Comparison of ENCODE assay signal across 23 cellular contexts in the genomic region with DNA sequence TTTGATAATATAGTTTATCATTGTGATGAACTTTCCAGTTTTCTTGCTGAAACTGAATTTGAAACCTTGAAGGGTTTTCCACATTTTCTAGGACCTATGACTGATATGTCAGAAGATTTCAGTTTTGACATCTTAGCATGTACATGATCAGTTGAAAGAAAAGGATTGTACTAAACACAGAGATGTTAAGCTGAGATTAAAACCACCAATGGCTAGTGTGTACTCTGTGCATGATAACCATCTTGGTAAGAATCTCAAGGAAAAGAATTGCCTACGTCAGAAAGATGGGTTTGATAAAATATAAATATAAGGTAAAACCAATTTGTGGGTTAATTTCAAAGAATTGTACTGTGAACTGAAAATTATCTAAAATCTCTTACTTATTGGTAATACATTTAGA.
DNase-seq lines count a peak whose midpoint lies in the region; ATAC-seq and TF ChIP-seq lines count a peak whose summit lies in the region.
"Had no signal": no experiment of that assay in that cellular context is flagged by ENCODE, and none has a peak within 500 bp of the region (broad histone marks: within the 10 kb centered on the region; RNA-seq: fewer than 3 reads in every experiment).

No MANE protein-coding gene starts in this region.

- H3K4me1 Mint-ChIP-seq in activated T-helper 2 cell treated with anti-CD3 and anti-CD28 coated beads, Interferon-gamma antibody, Interleukin-2, Interleukin-4, amounts not matched to agents 10 μg/mL and 5 μg/mL and 100 μg/mL, durations not matched to agents 14 hours and 24 hours and 36 hours (ENCODE audit: low read depth) = peaks cover 40% of the 10 kb centered on the region
- H3K4me1 Mint-ChIP-seq: CD14-positive monocyte; CD8-positive, alpha-beta memory T cell had no signal

- H3K27ac ChIP-seq in mammary epithelial cell (ENCODE audit: insufficient read depth, low read depth, low read length) (no peak overlapping the region), breast epithelium (no peak overlapping the region), mesenchymal stem cell (ENCODE audit: low read length, poor library complexity, severe bottlenecking) (no peak overlapping the region)
- H3K27ac ChIP-seq: A549; BLaER1 treated with 17β-estradiol and CSF1 and Interleukin-3, amounts not matched to agents 10 nM and 100 nM had no signal

- intact Hi-C loops in mammary epithelial cell (cut with micrococcal nuclease) = no loop called here
- intact Hi-C loops in breast epithelium (cut with DNase I; ENCODE audit: low total_unique reads) = no loop called here
- intact Hi-C loops in activated T-helper 2 cell treated with anti-CD3 and anti-CD28 coated beads, Interferon-gamma antibody, Interleukin-2, Interleukin-4, amounts not matched to agents 10 μg/mL and 5 μg/mL and 100 μg/mL, durations not matched to agents 14 hours and 24 hours and 36 hours (cut with micrococcal nuclease) = loop anchor here (1.0 to 10.0 kb wide), 15 partner anchors 31 to 956 kb away; no protein-coding TSS in a partner anchor

- no peak overlapping the region for H2BK12ac ChIP-seq in mesenchymal stem cell (ENCODE audit: low read length in 2 of 2)

- no peak for TF ChIP-seq CTCF in mammary epithelial cell (conservative IDR thresholded peaks at IDR 0.05 in 1 of 2, IDR thresholded peaks at IDR 0.05 in 1 of 2; ENCODE audit: extremely low read depth in 1 of 2, insufficient read depth in 1 of 2, low read depth in 1 of 2, low read length in 2 of 2)
- no peak for TF ChIP-seq CTCF in breast epithelium (IDR thresholded peaks at IDR 0.05)

- H2BK15ac ChIP-seq in mesenchymal stem cell (ENCODE audit: low read depth, poor library complexity, severe bottlenecking) = no peak overlapping the region

- H2AFZ ChIP-seq in mammary epithelial cell (ENCODE audit: low read depth, low read length) = no peak overlapping the region
- H2AFZ ChIP-seq in mesenchymal stem cell (ENCODE audit: low read depth, low read length) = no peak overlapping the region

- no peaks in the 10 kb centered on the region for H3K79me2 ChIP-seq in mammary epithelial cell (ENCODE audit: insufficient read depth, low read length)

- peaks cover 6% of the 10 kb centered on the region for H3K36me3 Mint-ChIP-seq in activated T-helper 2 cell treated with anti-CD3 and anti-CD28 coated beads, Interferon-gamma antibody, Interleukin-2, Interleukin-4, amounts not matched to agents 10 μg/mL and 5 μg/mL and 100 μg/mL, durations not matched to agents 14 hours and 24 hours and 36 hours (ENCODE audit: low read depth)
- H3K36me3 Mint-ChIP-seq: CD14-positive monocyte; CD8-positive, alpha-beta memory T cell had no signal

- no peak overlapping the region for H2BK120ac ChIP-seq in mesenchymal stem cell (ENCODE audit: low read depth, low read length)

- CTCF ChIA-PET in mammary epithelial cell (lab: Charles Lee; ENCODE audit: low non-redundant PET) = no interaction called here

- H3K14ac ChIP-seq in mesenchymal stem cell (ENCODE audit: low read length in 2 of 2) = no peak overlapping the region

- in situ Hi-C loops in mammary epithelial cell (cut with MboI; ENCODE audit: low sequenced_read_pairs in 2 of 2) = no loop called here

- no peak overlapping the region for H3K4ac ChIP-seq in mesenchymal stem cell (ENCODE audit: low read depth in 1 of 2, low read length in 2 of 2)

- H2BK5ac ChIP-seq in mesenchymal stem cell (ENCODE audit: low read depth, low read length, poor library complexity, severe bottlenecking) = no peak overlapping the region

- DNase-seq in activated CD4-positive, CD25-positive, alpha-beta regulatory T cell treated with anti-CD3 and anti-CD28 coated beads, Interleukin-2, amount 50 U/mL, for 72 hours = no peak
- DNase-seq in mammary epithelial cell (no peak), breast epithelium (ENCODE audit: low spot score in 2 of 2) (no peak), mesenchymal stem cell (no peak)
- DNase-seq in activated T-helper 2 cell treated with anti-CD3 and anti-CD28 coated beads, Interferon-gamma antibody, Interleukin-2, Interleukin-4, amounts not matched to agents 10 μg/mL and 5 μg/mL and 100 μg/mL, durations not matched to agents 14 hours and 24 hours and 36 hours (ENCODE audit: low spot score) = no peak
- no peak for DNase-seq in activated CD4-positive, alpha-beta T cell treated with anti-CD3 and anti-CD28 coated beads, Interleukin-2, amount 50 U/mL, for 1 hour
- no peak for DNase-seq in stimulated activated CD4-positive, alpha-beta T cell treated with anti-CD3 and anti-CD28 coated beads, Interleukin-4, amount 100 ng/mL, for 24 hours
- DNase-seq: 8988T; ACHN; AML-193; BE2C; CD4-positive, alpha-beta T cell; CD8-positive, alpha-beta memory T cell; DMS 273 treated with DMSO at 0.1 percent for 48 hours; DMS79; GF-D8; GOT3; HFFc6 had no signal

- H3K4me3 ChIP-seq in mammary epithelial cell (replicated peaks in 1 of 3; ENCODE audit: insufficient read depth in 1 of 3, low read depth in 2 of 3, low read length in 3 of 3) (no peak overlapping the region), breast epithelium (no peak overlapping the region), mesenchymal stem cell (ENCODE audit: insufficient read depth in 1 of 2, low read depth in 1 of 2, low read length in 2 of 2) (no peak overlapping the region)
- H3K4me3 ChIP-seq: A549; BLaER1 treated with 17β-estradiol and CSF1 and Interleukin-3, amounts not matched to agents 10 nM and 100 nM; HAP-1 had no signal

- ATAC-seq in activated CD4-positive, CD25-positive, alpha-beta regulatory T cell treated with anti-CD3 and anti-CD28 coated beads, Interleukin-2, amount 50 U/mL, for 24 hours = peak; percentile 44 to 46
- ATAC-seq: A549 had no signal

- H3K18ac ChIP-seq in mesenchymal stem cell (ENCODE audit: low read depth in 1 of 2, low read length in 2 of 2) = no peak overlapping the region

- H4K20me1 ChIP-seq in mammary epithelial cell (ENCODE audit: insufficient read depth, low read length) = no peaks in the 10 kb centered on the region
- H4K20me1 ChIP-seq: BLaER1 treated with 17β-estradiol and CSF1 and Interleukin-3, amounts not matched to agents 10 nM and 100 nM had no signal

- TF ChIP-seq POLR2A in breast epithelium (IDR thresholded peaks at IDR 0.05) = no peak

- H3K4me1 ChIP-seq in mammary epithelial cell (ENCODE audit: insufficient read depth, low read length) (peaks cover 14% of the 10 kb centered on the region), breast epithelium (no peaks in the 10 kb centered on the region), mesenchymal stem cell (ENCODE audit: control insufficient read depth, insufficient read depth, low read depth, low read length) (no peaks in the 10 kb centered on the region)
- H3K4me1 ChIP-seq: A549; BE2C; BLaER1 treated with 17β-estradiol and CSF1 and Interleukin-3, amounts not matched to agents 10 nM and 100 nM; HAP-1 had no signal

- no peak overlapping the region for H4K91ac ChIP-seq in mesenchymal stem cell (ENCODE audit: low read length)

- H3K4me2 ChIP-seq in mammary epithelial cell (ENCODE audit: insufficient read depth, low read depth, low read length) (peak overlapping the region; percentile 63), mesenchymal stem cell (ENCODE audit: low read length, poor library complexity, severe bottlenecking) (no peak overlapping the region)
- H3K4me2 ChIP-seq: A549; BLaER1 treated with 17β-estradiol and CSF1 and Interleukin-3, amounts not matched to agents 10 nM and 100 nM had no signal

- dilution Hi-C loops in mammary epithelial cell (cut with HindIII; ENCODE audit: low sequenced_read_pairs) = no loop called here

- no peak overlapping the region for H3K23ac ChIP-seq in mesenchymal stem cell (ENCODE audit: low read length in 2 of 2)

- H3K9me3 Mint-ChIP-seq in activated T-helper 2 cell treated with anti-CD3 and anti-CD28 coated beads, Interferon-gamma antibody, Interleukin-2, Interleukin-4, amounts not matched to agents 10 μg/mL and 5 μg/mL and 100 μg/mL, durations not matched to agents 14 hours and 24 hours and 36 hours = peaks cover 4% of the 10 kb centered on the region
- H3K9me3 Mint-ChIP-seq: CD4-positive, alpha-beta T cell; CD8-positive, alpha-beta memory T cell had no signal

- H3K9me3 ChIP-seq in mammary epithelial cell (replicated peaks; ENCODE audit: insufficient read depth, low read length) (no peaks in the 10 kb centered on the region), breast epithelium (no peaks in the 10 kb centered on the region), mesenchymal stem cell (ENCODE audit: control insufficient read depth, low read length) (no peaks in the 10 kb centered on the region)
- H3K9me3 ChIP-seq: A549; BE2C; BLaER1 treated with 17β-estradiol and CSF1 and Interleukin-3, amounts not matched to agents 10 nM and 100 nM; HAP-1 had no signal

- H3K9ac ChIP-seq in mammary epithelial cell (ENCODE audit: insufficient read depth, low read length) (no peak overlapping the region), mesenchymal stem cell (ENCODE audit: low read length) (no peak overlapping the region)
- H3K9ac ChIP-seq: BLaER1 treated with 17β-estradiol and CSF1 and Interleukin-3, amounts not matched to agents 10 nM and 100 nM had no signal

- no peak overlapping the region for H2AK5ac ChIP-seq in mesenchymal stem cell (ENCODE audit: low read length, severe bottlenecking)

- H3K27me3 Mint-ChIP-seq in activated T-helper 2 cell treated with anti-CD3 and anti-CD28 coated beads, Interferon-gamma antibody, Interleukin-2, Interleukin-4, amounts not matched to agents 10 μg/mL and 5 μg/mL and 100 μg/mL, durations not matched to agents 14 hours and 24 hours and 36 hours (ENCODE audit: low read depth) = no peaks in the 10 kb centered on the region
- H3K27me3 Mint-ChIP-seq: CD4-positive, alpha-beta T cell had no signal

- no peaks in the 10 kb centered on the region for H3K27me3 ChIP-seq in mammary epithelial cell (ENCODE audit: insufficient read depth, low read length)
- no peaks in the 10 kb centered on the region for H3K27me3 ChIP-seq in breast epithelium
- no peaks in the 10 kb centered on the region for H3K27me3 ChIP-seq in mesenchymal stem cell (ENCODE audit: control insufficient read depth in 1 of 2, insufficient read depth in 1 of 2, low read length in 2 of 2)
- H3K27me3 ChIP-seq: BE2C; BLaER1 treated with 17β-estradiol and CSF1 and Interleukin-3, amounts not matched to agents 10 nM and 100 nM had no signal

- H3K79me1 ChIP-seq in mesenchymal stem cell (replicated peaks; ENCODE audit: low read length, poor library complexity, severe bottlenecking) = no peaks in the 10 kb centered on the region

- no peak overlapping the region for H4K8ac ChIP-seq in mesenchymal stem cell (ENCODE audit: low read length)

- H3K4me3 Mint-ChIP-seq in activated T-helper 2 cell treated with anti-CD3 and anti-CD28 coated beads, Interferon-gamma antibody, Interleukin-2, Interleukin-4, amounts not matched to agents 10 μg/mL and 5 μg/mL and 100 μg/mL, durations not matched to agents 14 hours and 24 hours and 36 hours (ENCODE audit: low read depth) = no peak overlapping the region
- H3K4me3 Mint-ChIP-seq: CD14-positive monocyte; CD4-positive, alpha-beta T cell; CD8-positive, alpha-beta memory T cell; HFFc6 had no signal

- BruUV-seq in mammary epithelial cell (replicated peaks; lab: Mats Ljungman, UMichigan) = no TSS peak

- WGBS in mammary epithelial cell (ENCODE audit: low coverage, missing lambda C conversion rate) = 75% methylated on average over 1 of the region's 1 CpG
- no CpG with 5 or more reads among the region's 1 CpG for WGBS in mesenchymal stem cell

- no peaks in the 10 kb centered on the region for H3K36me3 ChIP-seq in mammary epithelial cell (ENCODE audit: insufficient read depth, low read length)
- H3K36me3 ChIP-seq in breast epithelium = no peaks in the 10 kb centered on the region
- H3K36me3 ChIP-seq in mesenchymal stem cell (ENCODE audit: control insufficient read depth in 1 of 2, insufficient read depth in 2 of 2, low read depth in 1 of 2, low read length in 2 of 2) = no peaks in the 10 kb centered on the region
- H3K36me3 ChIP-seq: BE2C; BLaER1 treated with 17β-estradiol and CSF1 and Interleukin-3, amounts not matched to agents 10 nM and 100 nM; HAP-1 had no signal

- peak overlapping the region; percentile 85 for H3K27ac Mint-ChIP-seq in activated T-helper 2 cell treated with anti-CD3 and anti-CD28 coated beads, Interferon-gamma antibody, Interleukin-2, Interleukin-4, amounts not matched to agents 10 μg/mL and 5 μg/mL and 100 μg/mL, durations not matched to agents 14 hours and 24 hours and 36 hours
- H3K27ac Mint-ChIP-seq: CD14-positive monocyte; CD4-positive, alpha-beta T cell; CD8-positive, alpha-beta memory T cell; HFFc6 had no signal
